In genomic region chr11:95349345-95349942, GRCh38 we compare ENCODE assay signal across 35 cellular contexts.
DNase-seq lines count a peak whose midpoint lies in the region; ATAC-seq, FAIRE-seq and TF ChIP-seq lines count a peak whose summit lies in the region.
"Had no signal": no experiment of that assay in that cellular context is flagged by ENCODE, and none has a peak within 500 bp of the region (broad histone marks: within the 10 kb centered on the region; RNA-seq: fewer than 3 reads in every experiment).

No MANE protein-coding gene starts in this region.

- no peaks in the 10 kb centered on the region for H3K27me3 ChIP-seq in K562 (ENCODE audit: control insufficient read depth in 2 of 2, insufficient read depth in 2 of 2, low read length in 2 of 2)
- H3K27me3 ChIP-seq: BE2C; BLaER1; BLaER1 treated with 17β-estradiol and CSF1 and Interleukin-3, amounts not matched to agents 10 nM and 100 nM had no signal

- no peak overlapping the region for H3K4me2 ChIP-seq in K562 (ENCODE audit: insufficient read depth, low read length)
- H3K4me2 ChIP-seq: A549; BLaER1; BLaER1 treated with 17β-estradiol and CSF1 and Interleukin-3, amounts not matched to agents 10 nM and 100 nM had no signal

- intact Hi-C loops in K562 (cut with micrococcal nuclease), result no loop called here
- intact Hi-C loops in kidney (cut with DNase I), result no loop called here

- no TSS peak for BruUV-seq in K562 (replicated peaks; lab: Mats Ljungman, UMichigan)

- TF ChIP-seq EP300 in K562 (IDR thresholded peaks at IDR 0.05; ENCODE audit: low read length), result no peak

- H3K27ac ChIP-seq in HEK293 (ENCODE audit: extremely low read depth, low read depth, low read length) (no peak overlapping the region), VCaP (peak overlapping the region; percentile 68; the same call in 1 of the 2 replicates), K562 (ENCODE audit: extremely low read depth, low read depth, low read length) (no peak overlapping the region), kidney (ENCODE audit: low read depth in 2 of 2, low read length in 2 of 2) (no peak overlapping the region), caudate nucleus (ENCODE audit: low read depth, low read length) (no peak overlapping the region)
- H3K27ac ChIP-seq: 22Rv1; A549; BLaER1; BLaER1 treated with 17β-estradiol and CSF1 and Interleukin-3, amounts not matched to agents 10 nM and 100 nM; C4-2B had no signal

- H3K4me1 ChIP-seq in HEK293 (ENCODE audit: control insufficient read depth, insufficient read depth, low read length) (no peaks in the 10 kb centered on the region), K562 (replicated peaks in 1 of 2; ENCODE audit: control insufficient read depth in 2 of 2, insufficient read depth in 2 of 2, low read length in 2 of 2) (no peaks in the 10 kb centered on the region), kidney (ENCODE audit: control insufficient read depth in 1 of 2, insufficient read depth in 1 of 2, low read depth in 1 of 2, low read length in 2 of 2) (peaks cover 0 to 4% of the 10 kb centered on the region in 2 donors)
- H3K4me1 ChIP-seq: A549; BE2C; BLaER1; BLaER1 treated with 17β-estradiol and CSF1 and Interleukin-3, amounts not matched to agents 10 nM and 100 nM; Caco-2 had no signal

- in situ Hi-C loops in K562 (cut with MboI), result no loop called here

- H3K9me3 ChIP-seq in HEK293 (ENCODE audit: control insufficient read depth, insufficient read depth, low read depth, low read length) (no peaks in the 10 kb centered on the region), K562 (replicated peaks; ENCODE audit: control insufficient read depth, insufficient read depth, low read depth, low read length) (no peaks in the 10 kb centered on the region; the same call in 1 of the 2 replicates), kidney (ENCODE audit: control insufficient read depth in 1 of 2, low read length in 2 of 2) (no peaks in the 10 kb centered on the region)
- H3K9me3 ChIP-seq: A549, BE2C had no signal

- ATAC-seq in K562, result no peak
- ATAC-seq: A549; CD8-positive, alpha-beta T cell had no signal

- DNase-seq in K562 (ENCODE audit: extremely low read depth in 1 of 4, low spot score in 3 of 4) (no peak), kidney (no peak), caudate nucleus (lab: John Stamatoyannopoulos, UW) (no peak), NCI-H524 treated with DMSO at 0.1 percent for 48 hours (lab: John Stamatoyannopoulos, UW) (no peak), NCI-H1105 (lab: John Stamatoyannopoulos, UW) (no peak), T1000 (lab: John Stamatoyannopoulos, UW) (no peak)
- DNase-seq: 8988T; ACHN; AML-193; BE2C; C1 segment of cervical spinal cord; Caco-2; Calu3; CD4-positive, alpha-beta memory T cell; CD4-positive, alpha-beta T cell; CD4-positive, CD25-positive, alpha-beta regulatory T cell; CD8-positive, alpha-beta memory T cell; CD8-positive, alpha-beta T cell; COR-L47; DMS 273 treated with DMSO at 0.1 percent for 48 hours; DMS153; DMS53; DMS79; DMS79 treated with DMSO at 0.1 percent for 48 hours; DND-41; EL had no signal

- no peak for TF ChIP-seq RAD21 in K562 (CRISPR knock-in tag; conservative IDR thresholded peaks at IDR 0.05 in 1 of 2, IDR thresholded peaks at IDR 0.05 in 1 of 2)

- FAIRE-seq in K562 (lab: Jason Lieb, UNC) (no peak), kidney (lab: Jason Lieb, UNC) (peak; percentile 8)
- FAIRE-seq: A204.1, A549, D721Med had no signal

- no peak for TF ChIP-seq POLR2A in K562 (conservative IDR thresholded peaks at IDR 0.05)

- TF ChIP-seq CTCF in HEK293 (tag by site-specific recombination; IDR thresholded peaks at IDR 0.05) (no peak), VCaP (conservative IDR thresholded peaks at IDR 0.05) (no peak), K562 (IDR thresholded peaks at IDR 0.05 in 2 of 3, conservative IDR thresholded peaks at IDR 0.05 in 1 of 3; ENCODE audit: insufficient read depth in 2 of 3, low read depth in 1 of 3, low read length in 3 of 3) (no peak), kidney (IDR thresholded peaks at IDR 0.05; ENCODE audit: borderline replicate concordance, extremely low read depth, insufficient read depth) (no peak)

- H3K4me3 ChIP-seq in HEK293 (ENCODE audit: low read depth, low read length) (no peak overlapping the region), K562 (no peak overlapping the region), kidney (ENCODE audit: low read length in 2 of 2) (no peak overlapping the region)
- H3K4me3 ChIP-seq: A549; BLaER1; BLaER1 treated with 17β-estradiol and CSF1 and Interleukin-3, amounts not matched to agents 10 nM and 100 nM had no signal

- H3K9me1 ChIP-seq in K562 (ENCODE audit: control insufficient read depth, insufficient read depth, low read length), result no peaks in the 10 kb centered on the region

- H3K36me3 ChIP-seq in HEK293 (ENCODE audit: control insufficient read depth in 2 of 2, insufficient read depth in 1 of 2, low read length in 2 of 2) (no peaks in the 10 kb centered on the region), K562 (ENCODE audit: control insufficient read depth, insufficient read depth, low read length) (no peaks in the 10 kb centered on the region), kidney (ENCODE audit: control insufficient read depth in 1 of 2, insufficient read depth in 2 of 2, low read length in 2 of 2) (no peaks in the 10 kb centered on the region)
- H3K36me3 ChIP-seq: BE2C; BLaER1; BLaER1 treated with 17β-estradiol and CSF1 and Interleukin-3, amounts not matched to agents 10 nM and 100 nM had no signal

- CTCF ChIA-PET in HEK293 (lab: Yijun Ruan, JAX), result interaction anchor here (0.7 kb wide), 1 partner anchor 11 kb away, joined by 4 read pairs; no protein-coding TSS in a partner anchor
- CTCF ChIA-PET in K562 (lab: Yijun Ruan, JAX; ENCODE audit: low intra/inter-chr PET ratio), result no interaction called here

- H3K9ac ChIP-seq in K562 (ENCODE audit: insufficient read depth in 1 of 2, low read depth in 2 of 2, low read length in 2 of 2) (no peak overlapping the region), kidney (ENCODE audit: low read length in 2 of 2) (no peak overlapping the region)
- H3K9ac ChIP-seq: BLaER1; BLaER1 treated with 17β-estradiol and CSF1 and Interleukin-3, amounts not matched to agents 10 nM and 100 nM had no signal

- H4K20me1 ChIP-seq in K562 (replicated peaks; ENCODE audit: control insufficient read depth, insufficient read depth, low read length), result no peaks in the 10 kb centered on the region
- H4K20me1 ChIP-seq: BLaER1; BLaER1 treated with 17β-estradiol and CSF1 and Interleukin-3, amounts not matched to agents 10 nM and 100 nM had no signal

- POLR2A ChIA-PET in HEK293 (lab: Yijun Ruan, JAX) (no interaction called here), K562 (lab: Yijun Ruan, JAX) (no interaction called here)

- no peaks in the 10 kb centered on the region for H3K79me2 ChIP-seq in K562 (ENCODE audit: control insufficient read depth, insufficient read depth, low read length)

- H2AFZ ChIP-seq in K562 (ENCODE audit: low read depth, low read length), result no peak overlapping the region

TF ChIP-seq in HEK293, 187 proteins besides CTCF, POLR2A, EP300 and RAD21:
- TF ChIP-seq ZNF366 (tag by site-specific recombination; conservative IDR thresholded peaks at IDR 0.05) (no peak), SETDB1 (IDR thresholded peaks at IDR 0.05; ENCODE audit: insufficient read length, low read length) (peak; percentile 48)
- TF ChIP-seq, protein P1, sequence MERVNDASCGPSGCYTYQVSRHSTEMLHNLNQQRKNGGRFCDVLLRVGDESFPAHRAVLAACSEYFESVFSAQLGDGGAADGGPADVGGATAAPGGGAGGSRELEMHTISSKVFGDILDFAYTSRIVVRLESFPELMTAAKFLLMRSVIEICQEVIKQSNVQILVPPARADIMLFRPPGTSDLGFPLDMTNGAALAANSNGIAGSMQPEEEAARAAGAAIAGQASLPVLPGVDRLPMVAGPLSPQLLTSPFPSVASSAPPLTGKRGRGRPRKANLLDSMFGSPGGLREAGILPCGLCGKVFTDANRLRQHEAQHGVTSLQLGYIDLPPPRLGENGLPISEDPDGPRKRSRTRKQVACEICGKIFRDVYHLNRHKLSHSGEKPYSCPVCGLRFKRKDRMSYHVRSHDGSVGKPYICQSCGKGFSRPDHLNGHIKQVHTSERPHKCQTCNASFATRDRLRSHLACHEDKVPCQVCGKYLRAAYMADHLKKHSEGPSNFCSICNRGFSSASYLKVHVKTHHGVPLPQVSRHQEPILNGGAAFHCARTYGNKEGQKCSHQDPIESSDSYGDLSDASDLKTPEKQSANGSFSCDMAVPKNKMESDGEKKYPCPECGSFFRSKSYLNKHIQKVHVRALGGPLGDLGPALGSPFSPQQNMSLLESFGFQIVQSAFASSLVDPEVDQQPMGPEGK (tag by site-specific recombination; IDR thresholded peaks at IDR 0.05), result no peak

TF ChIP-seq in K562, 482 proteins besides CTCF, POLR2A, EP300 and RAD21 (continues in another document):
- no peak for TF ChIP-seq TAF1 (IDR thresholded peaks at IDR 0.05; ENCODE audit: control insufficient read depth, extremely low read depth, insufficient read depth, low read length, severe bottlenecking)
- no peak for TF ChIP-seq PRMT5 (CRISPR knock-in tag; IDR thresholded peaks at IDR 0.05)
- TF ChIP-seq, protein P2, sequence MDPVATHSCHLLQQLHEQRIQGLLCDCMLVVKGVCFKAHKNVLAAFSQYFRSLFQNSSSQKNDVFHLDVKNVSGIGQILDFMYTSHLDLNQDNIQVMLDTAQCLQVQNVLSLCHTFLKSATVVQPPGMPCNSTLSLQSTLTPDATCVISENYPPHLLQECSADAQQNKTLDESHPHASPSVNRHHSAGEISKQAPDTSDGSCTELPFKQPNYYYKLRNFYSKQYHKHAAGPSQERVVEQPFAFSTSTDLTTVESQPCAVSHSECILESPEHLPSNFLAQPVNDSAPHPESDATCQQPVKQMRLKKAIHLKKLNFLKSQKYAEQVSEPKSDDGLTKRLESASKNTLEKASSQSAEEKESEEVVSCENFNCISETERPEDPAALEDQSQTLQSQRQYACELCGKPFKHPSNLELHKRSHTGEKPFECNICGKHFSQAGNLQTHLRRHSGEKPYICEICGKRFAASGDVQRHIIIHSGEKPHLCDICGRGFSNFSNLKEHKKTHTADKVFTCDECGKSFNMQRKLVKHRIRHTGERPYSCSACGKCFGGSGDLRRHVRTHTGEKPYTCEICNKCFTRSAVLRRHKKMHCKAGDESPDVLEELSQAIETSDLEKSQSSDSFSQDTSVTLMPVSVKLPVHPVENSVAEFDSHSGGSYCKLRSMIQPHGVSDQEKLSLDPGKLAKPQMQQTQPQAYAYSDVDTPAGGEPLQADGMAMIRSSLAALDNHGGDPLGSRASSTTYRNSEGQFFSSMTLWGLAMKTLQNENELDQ (CRISPR knock-in tag; IDR thresholded peaks at IDR 0.05; ENCODE audit: borderline replicate concordance), result no peak
- peak; percentile 99 for TF ChIP-seq ZNF507 (tag; conservative IDR thresholded peaks at IDR 0.05)

Comparison
In these comparisons a context has a peak if more than half of its experiments do, and no peak if none do; other contexts are left out.
1. Of the 44 proteins assayed by ChIP-seq in both K562 and HEK293: peak only in K562: none; only in HEK293: SETDB1; in both: none; in neither: 43.